ENCODE assay signal across 10 cellular contexts in the genomic region with DNA sequence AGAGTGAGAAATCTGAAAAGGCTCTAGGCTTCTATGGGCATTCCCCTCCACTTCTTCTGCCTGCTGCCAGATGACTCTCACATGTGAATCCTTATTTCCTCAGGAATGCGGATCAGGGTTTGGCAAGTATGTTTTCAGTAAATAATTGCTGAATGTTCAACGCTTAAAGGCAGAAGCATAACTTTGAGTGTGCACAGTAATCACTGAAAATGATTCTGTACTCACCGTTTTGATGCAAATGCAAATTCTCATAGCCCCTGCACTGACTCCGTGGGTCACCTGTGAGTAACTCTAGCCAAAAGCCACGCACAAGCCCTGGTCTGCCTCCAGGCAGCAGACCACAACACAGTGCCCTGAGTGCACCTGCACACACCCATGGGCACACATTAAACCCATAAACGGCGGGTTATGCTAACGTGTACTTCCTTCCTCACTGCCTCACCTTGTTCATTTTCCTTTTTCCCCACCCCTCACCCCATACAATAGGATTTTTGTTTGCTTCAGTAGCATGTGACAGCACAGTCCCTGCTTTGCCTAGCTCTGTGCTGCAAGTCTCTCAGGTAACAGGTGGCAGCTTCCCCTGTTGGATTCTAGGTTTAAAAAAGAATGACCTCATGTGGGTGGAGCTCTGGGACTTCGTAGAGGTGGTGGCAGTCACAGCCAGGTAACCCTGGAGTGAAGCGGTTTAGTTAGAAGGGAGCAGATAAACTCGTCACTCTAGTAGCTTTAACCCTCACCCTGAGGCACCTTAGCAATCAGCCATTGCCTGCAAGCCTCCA. TPM values are rescaled to one million over a fixed set of nuclear protein-coding genes. Genes with fewer than 3 reads are reported as not detected.
DNase-seq lines count a peak whose midpoint lies in the region; ATAC-seq, FAIRE-seq and TF ChIP-seq lines count a peak whose summit lies in the region.
"Had no signal": no experiment of that assay in that cellular context is flagged by ENCODE, and none has a peak within 500 bp of the region (broad histone marks: within the 10 kb centered on the region; RNA-seq: fewer than 3 reads in every experiment).

A gene with protein sequence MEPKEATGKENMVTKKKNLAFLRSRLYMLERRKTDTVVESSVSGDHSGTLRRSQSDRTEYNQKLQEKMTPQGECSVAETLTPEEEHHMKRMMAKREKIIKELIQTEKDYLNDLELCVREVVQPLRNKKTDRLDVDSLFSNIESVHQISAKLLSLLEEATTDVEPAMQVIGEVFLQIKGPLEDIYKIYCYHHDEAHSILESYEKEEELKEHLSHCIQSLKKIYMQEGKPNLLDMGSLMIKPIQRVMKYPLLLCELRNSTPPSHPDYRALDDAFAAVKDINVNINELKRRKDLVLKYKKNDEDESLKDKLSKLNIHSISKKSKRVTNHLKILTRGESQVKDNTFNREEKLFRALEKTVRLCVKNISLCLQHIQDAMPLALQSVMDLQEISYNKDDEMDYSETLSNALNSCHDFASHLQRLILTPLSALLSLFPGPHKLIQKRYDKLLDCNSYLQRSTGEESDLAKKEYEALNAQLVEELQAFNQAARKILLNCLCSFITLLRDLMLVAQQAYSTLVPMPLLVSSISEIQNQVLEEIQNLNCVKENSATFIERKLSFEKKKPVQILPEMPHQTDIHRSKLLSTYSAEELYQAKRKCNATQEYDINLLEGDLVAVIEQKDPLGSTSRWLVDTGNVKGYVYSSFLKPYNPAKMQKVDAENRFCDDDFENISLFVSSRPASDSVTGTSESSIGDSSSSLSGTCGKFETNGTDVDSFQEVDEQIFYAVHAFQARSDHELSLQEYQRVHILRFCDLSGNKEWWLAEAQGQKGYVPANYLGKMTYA (plus strand): TSS at position 653 of the 779 bp plus-strand sequence. CDS start 146 bp downstream, outside the sequence.

- H3K36me3 Mint-ChIP-seq in T-helper 2 cell treated with Interferon-gamma antibody and Interleukin-4, amounts not matched to agents 5 μg/mL and 100 μg/mL, for 36 hours (ENCODE audit: low read depth), result no peaks in the 10 kb centered on the region

- TF ChIP-seq POLR2A in A549 (IDR thresholded peaks at IDR 0.05; ENCODE audit: low read length), result no peak

- H3K9me3 Mint-ChIP-seq in T-helper 2 cell treated with Interferon-gamma antibody and Interleukin-4, amounts not matched to agents 5 μg/mL and 100 μg/mL, for 36 hours, result no peaks in the 10 kb centered on the region

- DNase-seq in A549 (ENCODE audit: low read depth in 1 of 2, low spot score in 1 of 2) (peak in 1 of 2 experiments; percentile 10), LNCaP clone FGC (ENCODE audit: low read depth) (peak; percentile 93), SW480 (ENCODE audit: low spot score) (peak; percentile 98), kidney tubule cell (ENCODE audit: low spot score) (peak; percentile 95), cortex of kidney (lab: John Stamatoyannopoulos, UW) (no peak)
- no peak for DNase-seq in activated naive CD4-positive, alpha-beta T cell (lab: John Stamatoyannopoulos, UW)
- DNase-seq in T-helper 2 cell treated with Interferon-gamma antibody and Interleukin-4, amounts not matched to agents 5 μg/mL and 100 μg/mL, for 36 hours (ENCODE audit: low spot score), result no peak
- DNase-seq: MV-4-11 had no signal

- H3K4me1 ChIP-seq in A549, result peaks cover 32% of the 10 kb centered on the region
- H3K4me1 ChIP-seq: BLaER1 treated with 17β-estradiol and CSF1 and Interleukin-3, amounts not matched to agents 10 nM and 100 nM had no signal

- no peaks in the 10 kb centered on the region for H3K9me3 ChIP-seq in A549
- H3K9me3 ChIP-seq: BLaER1 treated with 17β-estradiol and CSF1 and Interleukin-3, amounts not matched to agents 10 nM and 100 nM had no signal

- H3K27me3 Mint-ChIP-seq in T-helper 2 cell treated with Interferon-gamma antibody and Interleukin-4, amounts not matched to agents 5 μg/mL and 100 μg/mL, for 36 hours (ENCODE audit: low read depth), result peaks cover 10% of the 10 kb centered on the region

- peak within 1 kb of the TSS in 1 of 2 experiments; percentile 42; a peak in 1 of 6 replicates for H3K27ac ChIP-seq in A549
- H3K27ac ChIP-seq: BLaER1 treated with 17β-estradiol and CSF1 and Interleukin-3, amounts not matched to agents 10 nM and 100 nM had no signal

- ATAC-seq in A549, result peak; percentile 43 to 62; a peak in 5 of 6 replicates
- no peak for ATAC-seq in GM21723 (IDR thresholded peaks at IDR 0.05; ENCODE audit: unreplicated experiment)

- no peak within 1 kb of the TSS for H3K4me3 Mint-ChIP-seq in T-helper 2 cell treated with Interferon-gamma antibody and Interleukin-4, amounts not matched to agents 5 μg/mL and 100 μg/mL, for 36 hours

- 18% methylated on average over 11 of the region's 11 CpGs for WGBS in A549 (ENCODE audit: missing lambda C conversion rate)

- TF ChIP-seq RAD21 in A549 (conservative IDR thresholded peaks at IDR 0.05 in 1 of 2, IDR thresholded peaks at IDR 0.05 in 1 of 2), result no peak

- TF ChIP-seq CTCF in A549 (IDR thresholded peaks at IDR 0.05) (no peak), LNCaP clone FGC (IDR thresholded peaks at IDR 0.05; ENCODE audit: control insufficient read depth, extremely low read depth, insufficient read depth) (no peak)

- H3K4me2 ChIP-seq in A549, result peak within 1 kb of the TSS; percentile 63
- H3K4me2 ChIP-seq: BLaER1 treated with 17β-estradiol and CSF1 and Interleukin-3, amounts not matched to agents 10 nM and 100 nM had no signal

- CTCF ChIA-PET in A549 (lab: Yijun Ruan, JAX), result no interaction called here

- no peaks in the 10 kb centered on the region for H3K4me1 Mint-ChIP-seq in T-helper 2 cell treated with Interferon-gamma antibody and Interleukin-4, amounts not matched to agents 5 μg/mL and 100 μg/mL, for 36 hours (ENCODE audit: low read depth)

- H3K4me3 ChIP-seq in A549, result no peak within 1 kb of the TSS
- peak within 1 kb of the TSS; percentile 46 for H3K4me3 ChIP-seq in LNCaP clone FGC (ENCODE audit: low read depth, low read length)
- H3K4me3 ChIP-seq: BLaER1 treated with 17β-estradiol and CSF1 and Interleukin-3, amounts not matched to agents 10 nM and 100 nM had no signal

- POLR2A ChIA-PET in A549 (lab: Yijun Ruan, JAX), result no interaction called here

- FAIRE-seq in A549 (lab: Jason Lieb, UNC), result no peak

- TF ChIP-seq EP300 in A549 (IDR thresholded peaks at IDR 0.05), result no peak

- H3K27ac Mint-ChIP-seq in T-helper 2 cell treated with Interferon-gamma antibody and Interleukin-4, amounts not matched to agents 5 μg/mL and 100 μg/mL, for 36 hours, result no peak within 1 kb of the TSS

TF ChIP-seq in A549, 52 proteins besides CTCF, POLR2A, EP300 and RAD21:
- no peak for TF ChIP-seq RNF2 (IDR thresholded peaks at IDR 0.05; ENCODE audit: borderline replicate concordance, low read depth)
- no peak for TF ChIP-seq FOSB (CRISPR knock-in tag; IDR thresholded peaks at IDR 0.05)
- TF ChIP-seq, protein P1, sequence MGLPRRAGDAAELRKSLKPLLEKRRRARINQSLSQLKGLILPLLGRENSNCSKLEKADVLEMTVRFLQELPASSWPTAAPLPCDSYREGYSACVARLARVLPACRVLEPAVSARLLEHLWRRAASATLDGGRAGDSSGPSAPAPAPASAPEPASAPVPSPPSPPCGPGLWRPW (IDR thresholded peaks at IDR 0.05), result no peak
- no peak for TF ChIP-seq MAFK (IDR thresholded peaks at IDR 0.05; ENCODE audit: partially characterized antibody)
- TF ChIP-seq ZFP36 (IDR thresholded peaks at IDR 0.05; ENCODE audit: borderline replicate concordance, partially characterized antibody), result no peak
- TF ChIP-seq EHF (CRISPR knock-in tag; IDR thresholded peaks at IDR 0.05), result no peak
- TF ChIP-seq NR3C1 (IDR thresholded peaks at IDR 0.05), result no peak
- no peak for TF ChIP-seq FOXS1 (CRISPR knock-in tag; IDR thresholded peaks at IDR 0.05)
- TF ChIP-seq SMC3 (IDR thresholded peaks at IDR 0.05), result no peak
- no peak for TF ChIP-seq CBX2 (IDR thresholded peaks at IDR 0.05; ENCODE audit: borderline replicate concordance, low read depth)

RNA-seq across cellular contexts. Expression of the gene that starts here (rescaled TPM):
- 0.05 TPM in 1 of 2 replicates, not detected in the other for polyA plus RNA-seq in A549 (2011; rRNA removed)
- not detected in 2 replicates for polyA plus RNA-seq in A549 (2012; cell fraction: cytosol; rRNA removed)
- not detected in 2 replicates for polyA plus RNA-seq in A549 (2012; cell fraction: nucleus; rRNA removed)
- not detected in 3 replicates for polyA plus RNA-seq in A549 (2017; fragmentation: RNase III; extraction: RNeasy Plus Mini Kit Qiagen cat#74134 plus additional on column Dnase treatment)
- polyA minus RNA-seq in A549 (2011; rRNA and poly(A)+ RNA removed), result not detected in 2 replicates

Comparison
In these comparisons a context has a peak if more than half of its experiments do, and no peak if none do; other contexts are left out.
1. Peak in ATAC-seq and H3K4me2 ChIP-seq in A549; RNA of the gene not detected or under 1 TPM.
2. DNase-seq: peak in LNCaP clone FGC (single experiment), SW480 (single experiment) and kidney tubule cell (single experiment); none in cortex of kidney (single experiment), activated naive CD4-positive, alpha-beta T cell (0 of 4) and T-helper 2 cell treated with Interferon-gamma antibody and Interleukin-4, amounts not matched to agents 5 μg/mL and 100 μg/mL, for 36 hours (single experiment).